1 cellular context compared by ENCODE assay signal in genomic region chr9:120929392-120929791, GRCh38.
TF ChIP-seq lines count a peak whose summit lies in the region.

No MANE protein-coding gene starts in this region.

TF ChIP-seq in GM12878, 131 proteins besides CTCF, POLR2A, EP300 and RAD21 (continued from another document):
- TF ChIP-seq ZNF207 (IDR thresholded peaks at IDR 0.05; ENCODE audit: borderline replicate concordance) (0 out of 2 replicates have a peak, but pooled peaks have one; percentile 11), RB1 (IDR thresholded peaks at IDR 0.05; ENCODE audit: borderline replicate concordance) (no peak), JUND (IDR thresholded peaks at IDR 0.05; ENCODE audit: low read depth, low read length) (no peak), SP1 (IDR thresholded peaks at IDR 0.05; ENCODE audit: low read depth, low read length) (no peak), CHD2 (IDR thresholded peaks at IDR 0.05; ENCODE audit: borderline replicate concordance, low read depth, low read length) (no peak), ATF7 (IDR thresholded peaks at IDR 0.05; ENCODE audit: low read depth) (no peak), TAF1 (IDR thresholded peaks at IDR 0.05; ENCODE audit: borderline replicate concordance, low read depth, low read length) (no peak), FOXK2 (IDR thresholded peaks at IDR 0.05) (no peak), SREBF2 (IDR thresholded peaks at IDR 0.05; ENCODE audit: low read length) (no peak), ASH2L (IDR thresholded peaks at IDR 0.05; ENCODE audit: borderline replicate concordance, low read depth) (no peak), SIX5 (IDR thresholded peaks at IDR 0.05; ENCODE audit: low read depth, low read length, severe bottlenecking) (no peak), SREBF1 (IDR thresholded peaks at IDR 0.05; ENCODE audit: low read length) (no peak), NFYA (IDR thresholded peaks at IDR 0.05; ENCODE audit: borderline replicate concordance, low read depth, low read length) (no peak), MLLT1 (IDR thresholded peaks at IDR 0.05) (peak; percentile 41; the same call in 1 of the 2 replicates), PAX8 (IDR thresholded peaks at IDR 0.05) (no peak), SIN3A (IDR thresholded peaks at IDR 0.05; ENCODE audit: low read depth, low read length) (no peak), NRF1 (conservative IDR thresholded peaks at IDR 0.05; ENCODE audit: low read depth, low read length) (no peak), POLR2AphosphoS5 (IDR thresholded peaks at IDR 0.05; ENCODE audit: low read length) (peak; percentile 17; the same call in 1 of the 2 replicates), PML (IDR thresholded peaks at IDR 0.05; ENCODE audit: low read length) (no peak), BRCA1 (IDR thresholded peaks at IDR 0.05; ENCODE audit: low read depth, low read length) (no peak), ETV6 (conservative IDR thresholded peaks at IDR 0.05 in 1 of 2, IDR thresholded peaks at IDR 0.05 in 1 of 2; ENCODE audit: borderline replicate concordance in 1 of 2, low read depth in 1 of 2) (no peak), SMARCA5 (IDR thresholded peaks at IDR 0.05) (no peak)
- TF ChIP-seq, protein P1, sequence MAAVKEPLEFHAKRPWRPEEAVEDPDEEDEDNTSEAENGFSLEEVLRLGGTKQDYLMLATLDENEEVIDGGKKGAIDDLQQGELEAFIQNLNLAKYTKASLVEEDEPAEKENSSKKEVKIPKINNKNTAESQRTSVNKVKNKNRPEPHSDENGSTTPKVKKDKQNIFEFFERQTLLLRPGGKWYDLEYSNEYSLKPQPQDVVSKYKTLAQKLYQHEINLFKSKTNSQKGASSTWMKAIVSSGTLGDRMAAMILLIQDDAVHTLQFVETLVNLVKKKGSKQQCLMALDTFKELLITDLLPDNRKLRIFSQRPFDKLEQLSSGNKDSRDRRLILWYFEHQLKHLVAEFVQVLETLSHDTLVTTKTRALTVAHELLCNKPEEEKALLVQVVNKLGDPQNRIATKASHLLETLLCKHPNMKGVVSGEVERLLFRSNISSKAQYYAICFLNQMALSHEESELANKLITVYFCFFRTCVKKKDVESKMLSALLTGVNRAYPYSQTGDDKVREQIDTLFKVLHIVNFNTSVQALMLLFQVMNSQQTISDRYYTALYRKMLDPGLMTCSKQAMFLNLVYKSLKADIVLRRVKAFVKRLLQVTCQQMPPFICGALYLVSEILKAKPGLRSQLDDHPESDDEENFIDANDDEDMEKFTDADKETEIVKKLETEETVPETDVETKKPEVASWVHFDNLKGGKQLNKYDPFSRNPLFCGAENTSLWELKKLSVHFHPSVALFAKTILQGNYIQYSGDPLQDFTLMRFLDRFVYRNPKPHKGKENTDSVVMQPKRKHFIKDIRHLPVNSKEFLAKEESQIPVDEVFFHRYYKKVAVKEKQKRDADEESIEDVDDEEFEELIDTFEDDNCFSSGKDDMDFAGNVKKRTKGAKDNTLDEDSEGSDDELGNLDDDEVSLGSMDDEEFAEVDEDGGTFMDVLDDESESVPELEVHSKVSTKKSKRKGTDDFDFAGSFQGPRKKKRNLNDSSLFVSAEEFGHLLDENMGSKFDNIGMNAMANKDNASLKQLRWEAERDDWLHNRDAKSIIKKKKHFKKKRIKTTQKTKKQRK (IDR thresholded peaks at IDR 0.05; ENCODE audit: low read depth, low read length): no peak
- TF ChIP-seq, protein P2, sequence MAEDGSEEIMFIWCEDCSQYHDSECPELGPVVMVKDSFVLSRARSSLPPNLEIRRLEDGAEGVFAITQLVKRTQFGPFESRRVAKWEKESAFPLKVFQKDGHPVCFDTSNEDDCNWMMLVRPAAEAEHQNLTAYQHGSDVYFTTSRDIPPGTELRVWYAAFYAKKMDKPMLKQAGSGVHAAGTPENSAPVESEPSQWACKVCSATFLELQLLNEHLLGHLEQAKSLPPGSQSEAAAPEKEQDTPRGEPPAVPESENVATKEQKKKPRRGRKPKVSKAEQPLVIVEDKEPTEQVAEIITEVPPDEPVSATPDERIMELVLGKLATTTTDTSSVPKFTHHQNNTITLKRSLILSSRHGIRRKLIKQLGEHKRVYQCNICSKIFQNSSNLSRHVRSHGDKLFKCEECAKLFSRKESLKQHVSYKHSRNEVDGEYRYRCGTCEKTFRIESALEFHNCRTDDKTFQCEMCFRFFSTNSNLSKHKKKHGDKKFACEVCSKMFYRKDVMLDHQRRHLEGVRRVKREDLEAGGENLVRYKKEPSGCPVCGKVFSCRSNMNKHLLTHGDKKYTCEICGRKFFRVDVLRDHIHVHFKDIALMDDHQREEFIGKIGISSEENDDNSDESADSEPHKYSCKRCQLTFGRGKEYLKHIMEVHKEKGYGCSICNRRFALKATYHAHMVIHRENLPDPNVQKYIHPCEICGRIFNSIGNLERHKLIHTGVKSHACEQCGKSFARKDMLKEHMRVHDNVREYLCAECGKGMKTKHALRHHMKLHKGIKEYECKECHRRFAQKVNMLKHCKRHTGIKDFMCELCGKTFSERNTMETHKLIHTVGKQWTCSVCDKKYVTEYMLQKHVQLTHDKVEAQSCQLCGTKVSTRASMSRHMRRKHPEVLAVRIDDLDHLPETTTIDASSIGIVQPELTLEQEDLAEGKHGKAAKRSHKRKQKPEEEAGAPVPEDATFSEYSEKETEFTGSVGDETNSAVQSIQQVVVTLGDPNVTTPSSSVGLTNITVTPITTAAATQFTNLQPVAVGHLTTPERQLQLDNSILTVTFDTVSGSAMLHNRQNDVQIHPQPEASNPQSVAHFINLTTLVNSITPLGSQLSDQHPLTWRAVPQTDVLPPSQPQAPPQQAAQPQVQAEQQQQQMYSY (CRISPR knock-in tag; IDR thresholded peaks at IDR 0.05): no peak
- TF ChIP-seq, protein P3, sequence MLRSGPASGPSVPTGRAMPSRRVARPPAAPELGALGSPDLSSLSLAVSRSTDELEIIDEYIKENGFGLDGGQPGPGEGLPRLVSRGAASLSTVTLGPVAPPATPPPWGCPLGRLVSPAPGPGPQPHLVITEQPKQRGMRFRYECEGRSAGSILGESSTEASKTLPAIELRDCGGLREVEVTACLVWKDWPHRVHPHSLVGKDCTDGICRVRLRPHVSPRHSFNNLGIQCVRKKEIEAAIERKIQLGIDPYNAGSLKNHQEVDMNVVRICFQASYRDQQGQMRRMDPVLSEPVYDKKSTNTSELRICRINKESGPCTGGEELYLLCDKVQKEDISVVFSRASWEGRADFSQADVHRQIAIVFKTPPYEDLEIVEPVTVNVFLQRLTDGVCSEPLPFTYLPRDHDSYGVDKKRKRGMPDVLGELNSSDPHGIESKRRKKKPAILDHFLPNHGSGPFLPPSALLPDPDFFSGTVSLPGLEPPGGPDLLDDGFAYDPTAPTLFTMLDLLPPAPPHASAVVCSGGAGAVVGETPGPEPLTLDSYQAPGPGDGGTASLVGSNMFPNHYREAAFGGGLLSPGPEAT (IDR thresholded peaks at IDR 0.05; ENCODE audit: low read depth): no peak
- TF ChIP-seq, protein P4, sequence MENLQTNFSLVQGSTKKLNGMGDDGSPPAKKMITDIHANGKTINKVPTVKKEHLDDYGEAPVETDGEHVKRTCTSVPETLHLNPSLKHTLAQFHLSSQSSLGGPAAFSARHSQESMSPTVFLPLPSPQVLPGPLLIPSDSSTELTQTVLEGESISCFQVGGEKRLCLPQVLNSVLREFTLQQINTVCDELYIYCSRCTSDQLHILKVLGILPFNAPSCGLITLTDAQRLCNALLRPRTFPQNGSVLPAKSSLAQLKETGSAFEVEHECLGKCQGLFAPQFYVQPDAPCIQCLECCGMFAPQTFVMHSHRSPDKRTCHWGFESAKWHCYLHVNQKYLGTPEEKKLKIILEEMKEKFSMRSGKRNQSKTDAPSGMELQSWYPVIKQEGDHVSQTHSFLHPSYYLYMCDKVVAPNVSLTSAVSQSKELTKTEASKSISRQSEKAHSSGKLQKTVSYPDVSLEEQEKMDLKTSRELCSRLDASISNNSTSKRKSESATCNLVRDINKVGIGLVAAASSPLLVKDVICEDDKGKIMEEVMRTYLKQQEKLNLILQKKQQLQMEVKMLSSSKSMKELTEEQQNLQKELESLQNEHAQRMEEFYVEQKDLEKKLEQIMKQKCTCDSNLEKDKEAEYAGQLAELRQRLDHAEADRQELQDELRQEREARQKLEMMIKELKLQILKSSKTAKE (IDR thresholded peaks at IDR 0.05; ENCODE audit: low read depth, poor library complexity, severe bottlenecking): no peak
- TF ChIP-seq, protein P5, sequence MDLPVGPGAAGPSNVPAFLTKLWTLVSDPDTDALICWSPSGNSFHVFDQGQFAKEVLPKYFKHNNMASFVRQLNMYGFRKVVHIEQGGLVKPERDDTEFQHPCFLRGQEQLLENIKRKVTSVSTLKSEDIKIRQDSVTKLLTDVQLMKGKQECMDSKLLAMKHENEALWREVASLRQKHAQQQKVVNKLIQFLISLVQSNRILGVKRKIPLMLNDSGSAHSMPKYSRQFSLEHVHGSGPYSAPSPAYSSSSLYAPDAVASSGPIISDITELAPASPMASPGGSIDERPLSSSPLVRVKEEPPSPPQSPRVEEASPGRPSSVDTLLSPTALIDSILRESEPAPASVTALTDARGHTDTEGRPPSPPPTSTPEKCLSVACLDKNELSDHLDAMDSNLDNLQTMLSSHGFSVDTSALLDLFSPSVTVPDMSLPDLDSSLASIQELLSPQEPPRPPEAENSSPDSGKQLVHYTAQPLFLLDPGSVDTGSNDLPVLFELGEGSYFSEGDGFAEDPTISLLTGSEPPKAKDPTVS (IDR thresholded peaks at IDR 0.05; ENCODE audit: low read depth, low read length): 0 out of 2 replicates have a peak, but pooled peaks have one; percentile 13
